Comparison of ENCODE assay signal across 20 cellular contexts in genomic region chr1:231016966-231017365, GRCh38. TPM values are rescaled to one million over a fixed set of nuclear protein-coding genes. Genes with fewer than 3 reads are reported as not detected.
DNase-seq lines count a peak whose midpoint lies in the region; ATAC-seq and TF ChIP-seq lines count a peak whose summit lies in the region.
"Had no signal": no experiment of that assay in that cellular context is flagged by ENCODE, and none has a peak within 500 bp of the region (broad histone marks: within the 10 kb centered on the region; RNA-seq: fewer than 3 reads in every experiment).

No MANE protein-coding gene starts in this region.

- BruUV-seq in MCF 10A (replicated peaks; lab: Mats Ljungman, UMichigan): no TSS peak

- POLR2A ChIA-PET in MCF 10A (lab: Yijun Ruan, JAX): interaction anchor here (0.6 to 3.2 kb wide), 14 partner anchors 22 to 225 kb away, joined by 3 to 20 read pairs (median 4); partner anchors contain the start of genes ARV1, FAM89A and TTC13
- POLR2A ChIA-PET in naive thymus-derived CD8-positive, alpha-beta T cell (lab: Charles Lee): no interaction called here

- no peak for TF ChIP-seq EP300 in suprapubic skin (IDR thresholded peaks at IDR 0.05)

- no peaks in the 10 kb centered on the region for H3K36me3 ChIP-seq in breast epithelium
- no peaks in the 10 kb centered on the region for H3K36me3 ChIP-seq in suprapubic skin

- CTCF ChIA-PET in MCF 10A (lab: Yijun Ruan, JAX): interaction anchor here (0.6 to 1.6 kb wide), 7 partner anchors 11 to 218 kb away, joined by 3 to 6 read pairs (median 4); partner anchors contain the start of gene TTC13

- WGBS in suprapubic skin: 65% methylated on average over 5 of the region's 5 CpGs

- H3K4me3 ChIP-seq in breast epithelium (no peak overlapping the region), epithelial cell of esophagus (ENCODE audit: low read length) (no peak overlapping the region), suprapubic skin (no peak overlapping the region)

- no peak overlapping the region for H3K27ac ChIP-seq in breast epithelium
- peak overlapping the region; percentile 90 for H3K27ac ChIP-seq in foreskin keratinocyte
- peak overlapping the region; percentile 69 for H3K27ac ChIP-seq in suprapubic skin
- H3K27ac ChIP-seq: 22Rv1, HL-60 had no signal

- TF ChIP-seq CTCF in MCF 10A (IDR thresholded peaks at IDR 0.05; ENCODE audit: unreplicated experiment) (no peak), breast epithelium (IDR thresholded peaks at IDR 0.05) (no peak), epithelial cell of esophagus (IDR thresholded peaks at IDR 0.05; ENCODE audit: insufficient read depth, low read depth, low read length, missing control alignments) (no peak), foreskin keratinocyte (conservative IDR thresholded peaks at IDR 0.05) (no peak), suprapubic skin (IDR thresholded peaks at IDR 0.05) (no peak)

- TF ChIP-seq POLR2A in breast epithelium (IDR thresholded peaks at IDR 0.05) (no peak), suprapubic skin (IDR thresholded peaks at IDR 0.05) (no peak)

- H3K27me3 Mint-ChIP-seq in MCF 10A (ENCODE audit: insufficient read depth, unreplicated experiment): no peaks in the 10 kb centered on the region
- no peaks in the 10 kb centered on the region for H3K27me3 Mint-ChIP-seq in naive thymus-derived CD8-positive, alpha-beta T cell

- H3K36me3 Mint-ChIP-seq in MCF 10A (ENCODE audit: insufficient read depth, unreplicated experiment): peaks cover 17% of the 10 kb centered on the region
- peaks cover 0 to 22% (median 4%) of the 10 kb centered on the region in 3 donors for H3K36me3 Mint-ChIP-seq in naive thymus-derived CD8-positive, alpha-beta T cell

- H3K27me3 ChIP-seq in breast epithelium (no peaks in the 10 kb centered on the region), foreskin keratinocyte (no peaks in the 10 kb centered on the region), suprapubic skin (no peaks in the 10 kb centered on the region)

- ATAC-seq in foreskin keratinocyte (peak; percentile 83), HG02970 (IDR thresholded peaks at IDR 0.05; ENCODE audit: low FRiP score, unreplicated experiment) (no peak)
- ATAC-seq in naive thymus-derived CD8-positive, alpha-beta T cell: no peak

- no peaks in the 10 kb centered on the region for H3K9me3 ChIP-seq in breast epithelium
- H3K9me3 ChIP-seq in suprapubic skin: no peaks in the 10 kb centered on the region

- intact Hi-C loops in MCF 10A (cut with micrococcal nuclease) (loop anchor here (2.0 kb wide), 1 partner anchor 38 kb away; the partner anchor contains the start of genes ARV1 and TTC13), breast epithelium (cut with DNase I; ENCODE audit: low total_unique reads) (no loop called here)

- H3K4me3 Mint-ChIP-seq in MCF 10A (ENCODE audit: unreplicated experiment): no peak overlapping the region
- H3K4me3 Mint-ChIP-seq in naive thymus-derived CD8-positive, alpha-beta T cell: no peak overlapping the region

- no peaks in the 10 kb centered on the region for H3K9me3 Mint-ChIP-seq in MCF 10A (ENCODE audit: unreplicated experiment)
- H3K9me3 Mint-ChIP-seq in naive thymus-derived CD8-positive, alpha-beta T cell: no peaks in the 10 kb centered on the region

- peaks cover 22% of the 10 kb centered on the region for H3K4me1 Mint-ChIP-seq in MCF 10A (ENCODE audit: insufficient read depth, unreplicated experiment)
- peaks cover 0 to 12% (median 8%) of the 10 kb centered on the region in 4 donors for H3K4me1 Mint-ChIP-seq in naive thymus-derived CD8-positive, alpha-beta T cell

- H3K4me1 ChIP-seq in breast epithelium (no peaks in the 10 kb centered on the region), foreskin keratinocyte (peaks cover 46% of the 10 kb centered on the region), suprapubic skin (peaks cover 9% of the 10 kb centered on the region)

- peak overlapping the region; percentile 83 for H3K27ac Mint-ChIP-seq in MCF 10A (ENCODE audit: low read depth, unreplicated experiment)
- peak overlapping the region in 1 of 10 donors; percentile 34 for H3K27ac Mint-ChIP-seq in naive thymus-derived CD8-positive, alpha-beta T cell

- peak; percentile 39 for DNase-seq in MCF 10A (ENCODE audit: unreplicated experiment)
- no peak for DNase-seq in breast epithelium (ENCODE audit: low spot score in 2 of 2)
- peak; percentile 96 for DNase-seq in epithelial cell of esophagus (ENCODE audit: low read depth)
- DNase-seq in foreskin keratinocyte: peak; percentile 94 to 97
- no peak for DNase-seq in suprapubic skin (ENCODE audit: low spot score in 2 of 2)
- no peak for DNase-seq in T-helper 1 cell
- DNase-seq in naive thymus-derived CD8-positive, alpha-beta T cell: no peak
- DNase-seq: Calu3, DMS79 treated with DMSO at 0.1 percent for 48 hours, GF-D8, Karpas-422, NCI-H1092 treated with DMSO at 0.1 percent for 48 hours, NCI-H1436, NCI-H187, NCI-H2107, NCI-H748 treated with DMSO at 0.1 percent for 48 hours, Right ventricle myocardium superior had no signal

RNA-seq across cellular contexts. Expression of gene FAM89A, which starts 23.1 kb away (rescaled TPM):
- total RNA-seq in MCF 10A (2022) (25.2 and 29.2 TPM in 2 replicates), breast epithelium (10 to 100 TPM; 30.7 to 97.1 (median 39.0) TPM), foreskin keratinocyte (15.7 and 16.9 TPM in 2 replicates), suprapubic skin (10 to 100 TPM; 25.5 to 59.8 (median 49.7) TPM)
- polyA plus RNA-seq in foreskin keratinocyte: 15.6 and 15.7 TPM in 2 replicates
- 1 to 10 TPM; 8.7 to 9.3 TPM for total RNA-seq in naive thymus-derived CD8-positive, alpha-beta T cell
- polyA plus RNA-seq in naive thymus-derived CD8-positive, alpha-beta T cell: 10 to 100 TPM in 1 of 3 donors, 1 to 10 TPM in 2; 7.4 to 11.1 (median 9.5) TPM

RNA-seq across cellular contexts. Expression of gene ARV1, which starts 38.1 kb away (rescaled TPM):
- total RNA-seq in MCF 10A (2022) (41.8 and 51.8 TPM in 2 replicates), breast epithelium (10 to 100 TPM; 20.8 to 23.0 (median 21.0) TPM), foreskin keratinocyte (20.3 and 22.0 TPM in 2 replicates), suprapubic skin (10 to 100 TPM; 24.1 to 36.4 (median 29.4) TPM)
- 18.9 and 21.2 TPM in 2 replicates for polyA plus RNA-seq in foreskin keratinocyte
- 10 to 100 TPM; 10.6 to 13.4 TPM for total RNA-seq in naive thymus-derived CD8-positive, alpha-beta T cell
- 10 to 100 TPM; 30.1 to 35.2 (median 30.9) TPM for polyA plus RNA-seq in naive thymus-derived CD8-positive, alpha-beta T cell

RNA-seq across cellular contexts. Expression of gene TTC13, which starts 38.3 kb away (rescaled TPM):
- total RNA-seq in MCF 10A (2022) (29.9 and 35.2 TPM in 2 replicates), breast epithelium (10 to 100 TPM; 20.5 to 26.6 (median 22.0) TPM), foreskin keratinocyte (8.7 and 10.4 TPM in 2 replicates), suprapubic skin (10 to 100 TPM; 16.5 to 41.2 (median 19.2) TPM)
- 3.1 and 4.2 TPM in 2 replicates for polyA plus RNA-seq in foreskin keratinocyte
- total RNA-seq in naive thymus-derived CD8-positive, alpha-beta T cell: 10 to 100 TPM; 46.6 to 50.0 TPM
- 10 to 100 TPM in 1 of 3 donors, 1 to 10 TPM in 2; 6.9 to 10.4 (median 8.0) TPM for polyA plus RNA-seq in naive thymus-derived CD8-positive, alpha-beta T cell

Comparison
In these comparisons a context has a peak if more than half of its experiments do, and no peak if none do; other contexts are left out.
1. DNase-seq: peak in MCF 10A (single experiment), epithelial cell of esophagus (single experiment) and foreskin keratinocyte (2 of 2); none in breast epithelium (0 of 2), suprapubic skin (0 of 2), T-helper 1 cell (0 of 5) and naive thymus-derived CD8-positive, alpha-beta T cell (0 of 10).
2. H3K27ac ChIP-seq: peak in foreskin keratinocyte (single experiment) and suprapubic skin (single experiment); none in breast epithelium (0 of 2).